ENCODE assay signal across 18 cellular contexts in genomic region chr9:110155744-110156143, GRCh38. TPM values are rescaled to one million over a fixed set of nuclear protein-coding genes. Genes with fewer than 3 reads are reported as not detected.
DNase-seq lines count a peak whose midpoint lies in the region; ATAC-seq and TF ChIP-seq lines count a peak whose summit lies in the region.
"Had no signal": no experiment of that assay in that cellular context is flagged by ENCODE, and none has a peak within 500 bp of the region (broad histone marks: within the 10 kb centered on the region; RNA-seq: fewer than 3 reads in every experiment).

No MANE protein-coding gene starts in this region.

- H3K27me3 ChIP-seq in BLaER1 treated with 17β-estradiol and CSF1 and Interleukin-3, amounts not matched to agents 10 nM and 100 nM, result 0 out of 22 replicates have a peak, but pooled peaks cover 0 to 5% (median 0%) of the 10 kb centered on the region in 11 experiments
- H3K27me3 ChIP-seq in brain microvascular endothelial cell (replicated peaks) (no peaks in the 10 kb centered on the region), neural progenitor cell (no peaks in the 10 kb centered on the region)
- H3K27me3 ChIP-seq: neutrophil, upper lobe of right lung had no signal

- no peak for DNase-seq in activated CD4-positive, alpha-beta T cell treated with anti-CD3 and anti-CD28 coated beads, Interleukin-2, amount 10 ng/mL, durations not matched to agents 24 days and 14 days
- no peak for DNase-seq in activated CD4-positive, alpha-beta T cell treated with anti-CD3 and anti-CD28 coated beads, Interleukin-2, amount 50 U/mL, for 1 hour
- DNase-seq in OCI-LY7 (ENCODE audit: low spot score), result no peak
- no peak for DNase-seq in memory B cell (ENCODE audit: low spot score in 2 of 2)
- no peak for DNase-seq in NCI-H226
- no peak for DNase-seq in brain microvascular endothelial cell
- no peak for DNase-seq in neural progenitor cell (ENCODE audit: low spot score)
- DNase-seq: activated CD4-positive, alpha-beta T cell treated with anti-CD3 and anti-CD28 coated beads, Interleukin-2, amount 50 U/mL, for 48 hours; activated T-cell treated with anti-CD3 and anti-CD28 coated beads, Interleukin-2, amount 50 U/mL, for 72 hours; H9; NCI-H1105 treated with DMSO at 0.1 percent for 48 hours; NCI-H510A treated with DMSO at 0.1 percent for 48 hours; stimulated activated CD4-positive, alpha-beta T cell treated with anti-CD3 and anti-CD28 coated beads, Interleukin-4, amount 100 ng/mL, for 1 hour; upper lobe of right lung had no signal

- no TSS peak for BruUV-seq in OCI-LY7 (replicated peaks; lab: Mats Ljungman, UMichigan)

- ATAC-seq in memory B cell (ENCODE audit: low read depth), result no peak
- ATAC-seq: activated T-cell treated with anti-CD3 and anti-CD28 coated beads, Interleukin-2, amount 50 U/mL, for 72 hours; upper lobe of right lung had no signal

- H3K79me2 ChIP-seq in OCI-LY7 (ENCODE audit: insufficient read depth, low read depth, low read length), result peaks cover 100% of the 10 kb centered on the region
- peaks cover 7% of the 10 kb centered on the region for H3K79me2 ChIP-seq in neural progenitor cell (ENCODE audit: low read depth)

- TF ChIP-seq CTCF in OCI-LY7 (conservative IDR thresholded peaks at IDR 0.05; ENCODE audit: low read length) (no peak), brain microvascular endothelial cell (IDR thresholded peaks at IDR 0.05; ENCODE audit: low read depth, low read length, missing control alignments) (no peak), neural progenitor cell (IDR thresholded peaks at IDR 0.05) (no peak)

- peaks cover 27 to 100% (median 68%) of the 10 kb centered on the region in 10 experiments for H3K4me1 ChIP-seq in BLaER1 treated with 17β-estradiol and CSF1 and Interleukin-3, amounts not matched to agents 10 nM and 100 nM
- H3K4me1 ChIP-seq in OCI-LY7 (ENCODE audit: insufficient read depth, low read length, poor library complexity, severe bottlenecking), result peaks cover 78% of the 10 kb centered on the region
- no peaks in the 10 kb centered on the region for H3K4me1 ChIP-seq in neural progenitor cell

- 0 out of 20 replicates have a peak overlapping the region, but pooled peaks of 1 of the 10 experiments have one; percentile 3 for H3K4me3 ChIP-seq in BLaER1 treated with 17β-estradiol and CSF1 and Interleukin-3, amounts not matched to agents 10 nM and 100 nM
- H3K4me3 ChIP-seq in OCI-LY7 (ENCODE audit: low read depth, low read length, poor library complexity, severe bottlenecking) (peak overlapping the region; percentile 16), brain microvascular endothelial cell (ENCODE audit: low read depth, low read length) (no peak overlapping the region), neural progenitor cell (no peak overlapping the region)
- H3K4me3 ChIP-seq: upper lobe of right lung had no signal

- intact Hi-C loops in activated CD4-positive, alpha-beta T cell treated with anti-CD3 and anti-CD28 coated beads, Interleukin-2, amount 10 ng/mL, durations not matched to agents 24 days and 14 days (cut with micrococcal nuclease), result loop anchor here (10.0 kb wide), 1 partner anchor 1051 kb away; no protein-coding TSS in a partner anchor
- intact Hi-C loops in OCI-LY7 (cut with micrococcal nuclease; ENCODE audit: unreplicated experiment), result no loop called here

- CTCF ChIA-PET in OCI-LY7 (lab: Charles Lee; ENCODE audit: unreplicated experiment), result no interaction called here

- H3K36me3 ChIP-seq in BLaER1 treated with 17β-estradiol and CSF1 and Interleukin-3, amounts not matched to agents 10 nM and 100 nM, result no peaks in the 10 kb centered on the region
- peaks cover 99% of the 10 kb centered on the region for H3K36me3 ChIP-seq in OCI-LY7 (ENCODE audit: insufficient read depth, low read length)
- H3K36me3 ChIP-seq in brain microvascular endothelial cell (replicated peaks), result peaks cover 21% of the 10 kb centered on the region
- H3K36me3 ChIP-seq in neural progenitor cell, result no peaks in the 10 kb centered on the region
- H3K36me3 ChIP-seq: neutrophil, upper lobe of right lung had no signal

- H3K4me1 Mint-ChIP-seq in activated CD4-positive, alpha-beta T cell treated with anti-CD3 and anti-CD28 coated beads, Interleukin-2, amount 10 ng/mL, durations not matched to agents 24 days and 14 days, result peaks cover 94% of the 10 kb centered on the region
- H3K4me1 Mint-ChIP-seq in memory B cell, result peaks cover 70% of the 10 kb centered on the region
- peaks cover 37% of the 10 kb centered on the region for H3K4me1 Mint-ChIP-seq in neural progenitor cell

- H3K36me3 Mint-ChIP-seq in activated CD4-positive, alpha-beta T cell treated with anti-CD3 and anti-CD28 coated beads, Interleukin-2, amount 10 ng/mL, durations not matched to agents 24 days and 14 days (ENCODE audit: low read depth), result peaks cover 47% of the 10 kb centered on the region
- H3K36me3 Mint-ChIP-seq in memory B cell (peaks cover 28% of the 10 kb centered on the region), neural progenitor cell (peaks cover 15% of the 10 kb centered on the region)

- H3K9me3 Mint-ChIP-seq in activated CD4-positive, alpha-beta T cell treated with anti-CD3 and anti-CD28 coated beads, Interleukin-2, amount 10 ng/mL, durations not matched to agents 24 days and 14 days, result peaks cover 9% of the 10 kb centered on the region
- H3K9me3 Mint-ChIP-seq in memory B cell, result no peaks in the 10 kb centered on the region
- peaks cover under 1% of the 10 kb centered on the region for H3K9me3 Mint-ChIP-seq in neural progenitor cell
- H3K9me3 Mint-ChIP-seq: activated T-cell treated with anti-CD3 and anti-CD28 coated beads, Interleukin-2, amount 50 U/mL, for 72 hours; H9 had no signal

- POLR2A ChIA-PET in OCI-LY7 (lab: Charles Lee), result interaction anchor here (1.4 kb wide), 1 partner anchor 13 kb away, joined by 4 read pairs; no protein-coding TSS in a partner anchor

- H3K9ac ChIP-seq in BLaER1 treated with 17β-estradiol and CSF1 and Interleukin-3, amounts not matched to agents 10 nM and 100 nM, result peak overlapping the region in 4 of 11 experiments; percentile 37 to 64 (median 46); a peak in 4 of 22 replicates
- no peak overlapping the region for H3K9ac ChIP-seq in neural progenitor cell

- peak overlapping the region in 6 of 11 experiments; percentile 64 to 82 (median 75); a peak in 13 of 22 replicates for H3K27ac ChIP-seq in BLaER1 treated with 17β-estradiol and CSF1 and Interleukin-3, amounts not matched to agents 10 nM and 100 nM
- peak overlapping the region; percentile 61 for H3K27ac ChIP-seq in OCI-LY7 (ENCODE audit: low read depth, low read length, poor library complexity, severe bottlenecking)
- no peak overlapping the region for H3K27ac ChIP-seq in brain microvascular endothelial cell
- H3K27ac ChIP-seq in neural progenitor cell, result no peak overlapping the region
- H3K27ac ChIP-seq: neutrophil, upper lobe of right lung had no signal

- H3K4me2 ChIP-seq in BLaER1 treated with 17β-estradiol and CSF1 and Interleukin-3, amounts not matched to agents 10 nM and 100 nM, result peak overlapping the region in 10 of 11 experiments; percentile 58 to 82 (median 74); a peak in 19 of 22 replicates
- H3K4me2 ChIP-seq in OCI-LY7 (ENCODE audit: low read length) (peak overlapping the region; percentile 74), neural progenitor cell (no peak overlapping the region)

- H3K27me3 Mint-ChIP-seq in activated CD4-positive, alpha-beta T cell treated with anti-CD3 and anti-CD28 coated beads, Interleukin-2, amount 10 ng/mL, durations not matched to agents 24 days and 14 days, result no peaks in the 10 kb centered on the region
- no peaks in the 10 kb centered on the region for H3K27me3 Mint-ChIP-seq in memory B cell
- no peaks in the 10 kb centered on the region for H3K27me3 Mint-ChIP-seq in neural progenitor cell (ENCODE audit: insufficient read depth, low read depth)

- H3K9me3 ChIP-seq in BLaER1 treated with 17β-estradiol and CSF1 and Interleukin-3, amounts not matched to agents 10 nM and 100 nM (replicated peaks in 1 of 11), result peaks cover 0 to 13% (median 9%) of the 10 kb centered on the region in 11 experiments; a peak in 11 of 22 replicates
- no peaks in the 10 kb centered on the region for H3K9me3 ChIP-seq in OCI-LY7 (ENCODE audit: low read length)
- no peaks in the 10 kb centered on the region for H3K9me3 ChIP-seq in neural progenitor cell (ENCODE audit: low read depth)
- H3K9me3 ChIP-seq: neutrophil, upper lobe of right lung had no signal

- no peaks in the 10 kb centered on the region for H3F3A ChIP-seq in neural progenitor cell (ENCODE audit: low read depth)

- in situ Hi-C loops in brain microvascular endothelial cell (cut with HindIII; ENCODE audit: low pct_ligation_motif_present, low sequenced_read_pairs), result no loop called here

- no peak overlapping the region for H2AFZ ChIP-seq in OCI-LY7 (ENCODE audit: low read length)
- H2AFZ ChIP-seq in neural progenitor cell (replicated peaks), result no peak overlapping the region

- H4K20me1 ChIP-seq in BLaER1 treated with 17β-estradiol and CSF1 and Interleukin-3, amounts not matched to agents 10 nM and 100 nM, result no peaks in the 10 kb centered on the region
- H4K20me1 ChIP-seq in OCI-LY7 (ENCODE audit: insufficient read depth, low read length), result peaks cover 32% of the 10 kb centered on the region
- peaks cover 20% of the 10 kb centered on the region for H4K20me1 ChIP-seq in neural progenitor cell (ENCODE audit: low read depth)

- peak overlapping the region; percentile 77 for H3K27ac Mint-ChIP-seq in activated CD4-positive, alpha-beta T cell treated with anti-CD3 and anti-CD28 coated beads, Interleukin-2, amount 10 ng/mL, durations not matched to agents 24 days and 14 days
- H3K27ac Mint-ChIP-seq in memory B cell (peak overlapping the region; percentile 80), neural progenitor cell (no peak overlapping the region)
- H3K27ac Mint-ChIP-seq: H9 had no signal

- no peaks in the 10 kb centered on the region for H3K9me2 ChIP-seq in OCI-LY7 (ENCODE audit: insufficient read depth, low read length)

- H3K4me3 Mint-ChIP-seq in activated CD4-positive, alpha-beta T cell treated with anti-CD3 and anti-CD28 coated beads, Interleukin-2, amount 10 ng/mL, durations not matched to agents 24 days and 14 days, result peak overlapping the region; percentile 73
- H3K4me3 Mint-ChIP-seq in memory B cell (no peak overlapping the region), neural progenitor cell (no peak overlapping the region)
- H3K4me3 Mint-ChIP-seq: H9 had no signal

RNA-seq across cellular contexts. Expression of gene C9orf152, which starts 52.2 kb away (rescaled TPM):
- total RNA-seq in activated CD4-positive, alpha-beta T cell treated with anti-CD3 and anti-CD28 coated beads, Interleukin-2, amount 10 ng/mL, durations not matched to agents 24 days and 14 days, result not detected in 2 replicates
- not detected in 2 replicates for total RNA-seq in OCI-LY7 (2014; rRNA removed; shearing (Covaris generic))
- total RNA-seq in OCI-LY7 (2022) (not detected in 2 replicates), neural progenitor cell (ENCODE audit: low replicate concordance) (not detected in 2 replicates)
- total RNA-seq: A172; activated T-cell treated with anti-CD3 and anti-CD28 coated beads, Interleukin-2, amount 50 U/mL, for 72 hours; dermis microvascular lymphatic vessel endothelial cell; H9 had no signal

Comparison
In these comparisons a context has a peak if more than half of its experiments do, and no peak if none do; other contexts are left out.
1. H3K27ac ChIP-seq: peak in BLaER1 treated with 17β-estradiol and CSF1 and Interleukin-3, amounts not matched to agents 10 nM and 100 nM (6 of 11) and OCI-LY7 (single experiment); none in brain microvascular endothelial cell (single experiment) and neural progenitor cell (single experiment).